8 cellular contexts compared by ENCODE assay signal in the genomic region with DNA sequence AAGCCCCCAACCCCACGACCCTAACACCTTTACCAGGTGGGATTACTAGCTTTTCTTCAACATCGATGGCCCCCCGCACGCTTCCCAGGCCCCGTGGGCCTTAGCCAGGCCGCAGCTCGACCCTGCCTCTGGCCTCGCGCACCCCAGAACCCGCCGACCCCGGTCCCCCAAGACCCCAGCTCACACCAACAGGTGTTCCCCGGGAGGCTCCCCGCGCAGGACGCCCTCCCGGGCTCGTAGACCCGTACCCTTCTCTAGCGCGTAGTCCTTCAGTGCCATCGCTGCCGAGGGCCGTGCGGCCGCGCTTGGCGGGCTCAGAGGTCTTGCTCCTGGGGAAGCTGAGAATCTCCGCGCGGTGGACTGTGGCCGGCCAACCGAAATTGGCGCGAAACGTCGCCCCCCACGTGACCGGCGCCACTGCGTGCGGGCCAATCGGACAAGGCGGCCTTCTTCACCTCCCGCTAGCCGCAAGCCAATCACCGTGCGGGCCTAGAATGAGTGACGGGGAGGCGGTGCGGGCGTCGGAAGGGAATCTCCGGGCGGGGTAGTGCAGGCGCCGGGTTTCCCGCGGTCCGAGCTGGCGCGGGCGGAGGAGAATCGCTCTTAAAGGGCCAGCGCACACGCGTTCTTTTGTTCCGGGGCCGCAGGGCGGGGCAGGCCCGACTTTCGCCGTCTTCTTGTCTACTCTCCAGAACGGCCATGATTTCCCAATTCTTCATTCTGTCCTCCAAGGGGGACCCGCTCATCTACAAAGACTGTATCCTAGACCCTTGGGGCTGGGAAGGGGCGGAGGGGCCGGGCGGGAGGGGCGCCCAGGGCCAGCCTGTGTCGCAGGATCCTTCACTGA. TPM values are rescaled to one million over a fixed set of nuclear protein-coding genes. Genes with fewer than 3 reads are reported as not detected.
A peak's percentile ranks its signal among the peaks of the same experiment; 100 is the strongest.
DNase-seq lines count a peak whose midpoint lies in the region; ATAC-seq and TF ChIP-seq lines count a peak whose summit lies in the region.

A gene with protein sequence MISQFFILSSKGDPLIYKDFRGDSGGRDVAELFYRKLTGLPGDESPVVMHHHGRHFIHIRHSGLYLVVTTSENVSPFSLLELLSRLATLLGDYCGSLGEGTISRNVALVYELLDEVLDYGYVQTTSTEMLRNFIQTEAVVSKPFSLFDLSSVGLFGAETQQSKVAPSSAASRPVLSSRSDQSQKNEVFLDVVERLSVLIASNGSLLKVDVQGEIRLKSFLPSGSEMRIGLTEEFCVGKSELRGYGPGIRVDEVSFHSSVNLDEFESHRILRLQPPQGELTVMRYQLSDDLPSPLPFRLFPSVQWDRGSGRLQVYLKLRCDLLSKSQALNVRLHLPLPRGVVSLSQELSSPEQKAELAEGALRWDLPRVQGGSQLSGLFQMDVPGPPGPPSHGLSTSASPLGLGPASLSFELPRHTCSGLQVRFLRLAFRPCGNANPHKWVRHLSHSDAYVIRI (plus strand): TSS at position 628 of the 847 bp plus-strand sequence. CDS start 72 bp downstream, at position 700.
A gene (minus strand): TSS at position 382 of the 847 bp plus-strand sequence. CDS start 103 bp downstream, at position 279.

- ATAC-seq in HG03432 (IDR thresholded peaks at IDR 0.05; ENCODE audit: unreplicated experiment): peak; percentile 83

- H3K4me3 ChIP-seq in kidney epithelial cell (ENCODE audit: low read depth, low read length): peak within 1 kb of the TSS; percentile 98

- peaks cover 11% of the 10 kb centered on the region for H3K36me3 ChIP-seq in kidney epithelial cell (ENCODE audit: control insufficient read depth, insufficient read depth, low read length)

- TF ChIP-seq POLR2A in GM19099 (IDR thresholded peaks at IDR 0.05; ENCODE audit: extremely low read depth, insufficient read length, low read depth): peak; percentile 84

- TF ChIP-seq CTCF in kidney epithelial cell (IDR thresholded peaks at IDR 0.05; ENCODE audit: insufficient read depth, low read length, poor library complexity, severe bottlenecking): no peak

- peak; percentile 97 for DNase-seq in AG20443 (ENCODE audit: low spot score)
- peak; percentile 94 for DNase-seq in NCI-H510A (lab: John Stamatoyannopoulos, UW)
- DNase-seq in activated CD4-positive, alpha-beta T cell treated with anti-CD3 and anti-CD28 coated beads for 1 hour: peak; percentile 90
- DNase-seq in cerebellum (ENCODE audit: low spot score): peak; percentile 99
- peak; percentile 91 for DNase-seq in kidney epithelial cell (ENCODE audit: low read depth)
- peak; percentile 97 to 98 for DNase-seq in stimulated activated CD4-positive, alpha-beta T cell treated with anti-CD3 and anti-CD28 coated beads, Interleukin-15, amount 100 ng/mL, for 48 hours (ENCODE audit: low read depth in 2 of 2)

- no peaks in the 10 kb centered on the region for H3K27me3 ChIP-seq in kidney epithelial cell (ENCODE audit: control insufficient read depth, insufficient read depth, low read length)

RNA-seq across cellular contexts. Expression of the first gene that starts in this region (rescaled TPM):
- total RNA-seq in cerebellum (15.6 TPM), kidney epithelial cell (23.6 and 29.4 TPM in 2 replicates)

RNA-seq across cellular contexts. Expression of the second gene that starts in this region (rescaled TPM):
- total RNA-seq in cerebellum (57.2 TPM), kidney epithelial cell (96.9 and 101 TPM in 2 replicates)

Comparison
In these comparisons a context has a peak if more than half of its experiments do, and no peak if none do; other contexts are left out.
1. Peak in every context shown above with its lines: DNase-seq, ATAC-seq and H3K4me3 ChIP-seq.